Comparison of ENCODE assay signal across 1 cellular context in genomic region chr1:227234998-227235405, GRCh38.
TF ChIP-seq lines count a peak whose summit lies in the region.

No MANE protein-coding gene starts in this region.

TF ChIP-seq in K562, 482 proteins besides CTCF, POLR2A, EP300 and RAD21 (continued from another document and continues in another):
- TF ChIP-seq CREB3L1 (IDR thresholded peaks at IDR 0.05; ENCODE audit: borderline replicate concordance, low read depth) = peak; percentile 52; the same call in 1 of the 2 replicates
- no peak for TF ChIP-seq POLR2H (tag; IDR thresholded peaks at IDR 0.05; ENCODE audit: low read depth)
- TF ChIP-seq ARNT (IDR thresholded peaks at IDR 0.05) = peak in 1 of 2 experiments; percentile 85; a peak in 2 of 4 replicates
- no peak for TF ChIP-seq KAT7 (CRISPR knock-in tag; IDR thresholded peaks at IDR 0.05; ENCODE audit: borderline replicate concordance)
- no peak for TF ChIP-seq KDM4B (IDR thresholded peaks at IDR 0.05; ENCODE audit: borderline replicate concordance in 2 of 2, low read depth in 1 of 2)
- TF ChIP-seq ATF7 (IDR thresholded peaks at IDR 0.05) = peak; percentile 48; the same call in 1 of the 2 replicates
- peak; percentile 42 for TF ChIP-seq BRD9 (IDR thresholded peaks at IDR 0.05; ENCODE audit: low read depth, partially characterized antibody)
- no peak for TF ChIP-seq NONO (IDR thresholded peaks at IDR 0.05; ENCODE audit: low read depth in 2 of 2, low read length in 1 of 2)
- peak; percentile 56 for TF ChIP-seq TEAD4 (IDR thresholded peaks at IDR 0.05; ENCODE audit: low read length)
- TF ChIP-seq TEAD4 (CRISPR knock-in tag; IDR thresholded peaks at IDR 0.05; ENCODE audit: borderline replicate concordance) = no peak
- peak; percentile 67 for TF ChIP-seq SOX6 (IDR thresholded peaks at IDR 0.05)
- peak; percentile 16; the same call in 1 of the 2 replicates for TF ChIP-seq ZNF384 (IDR thresholded peaks at IDR 0.05; ENCODE audit: low read depth, low read length)
- TF ChIP-seq MTA3 (IDR thresholded peaks at IDR 0.05; ENCODE audit: borderline replicate concordance) = peak; percentile 57
- no peak for TF ChIP-seq SP1 (CRISPR knock-in tag; IDR thresholded peaks at IDR 0.05)
- TF ChIP-seq YY1 (IDR thresholded peaks at IDR 0.05; ENCODE audit: borderline replicate concordance in 1 of 3, control insufficient read depth in 1 of 3, extremely low read depth in 1 of 3, insufficient read depth in 3 of 3, insufficient read length in 1 of 3, insufficient replicate concordance in 2 of 3, low read depth in 1 of 3, low read length in 2 of 3) = peak in 1 of 3 experiments; percentile 27
- TF ChIP-seq RFX7 (CRISPR knock-in tag; IDR thresholded peaks at IDR 0.05) = no peak
- no peak for TF ChIP-seq THRAP3 (IDR thresholded peaks at IDR 0.05; ENCODE audit: borderline replicate concordance)
- TF ChIP-seq JUN (IDR thresholded peaks at IDR 0.05; ENCODE audit: borderline replicate concordance, low read depth, low read length) = no peak
- no peak for TF ChIP-seq JUN (CRISPR knock-in tag; IDR thresholded peaks at IDR 0.05; ENCODE audit: borderline replicate concordance)
- peak in 1 of 2 experiments; percentile 79; a peak in 2 of 4 replicates for TF ChIP-seq HDAC1 (IDR thresholded peaks at IDR 0.05)
- no peak for TF ChIP-seq HNRNPH1 (optimal IDR thresholded peaks at IDR 0.05; ENCODE audit: low read depth, low read length)
- TF ChIP-seq BCL6 (CRISPR knock-in tag; IDR thresholded peaks at IDR 0.05) = no peak
- peak; percentile 89; the same call in 1 of the 2 replicates for TF ChIP-seq CHAMP1 (IDR thresholded peaks at IDR 0.05)
- no peak for TF ChIP-seq FOXP1 (CRISPR knock-in tag; IDR thresholded peaks at IDR 0.05)
- 0 out of 2 replicates have a peak, but pooled peaks have one; percentile 51 for TF ChIP-seq ZNF644 (tag; IDR thresholded peaks at IDR 0.05; ENCODE audit: low read depth)
- TF ChIP-seq ZNF316 (IDR thresholded peaks at IDR 0.05) = 0 out of 2 replicates have a peak, but pooled peaks have one; percentile 26
- no peak for TF ChIP-seq XRCC3 (IDR thresholded peaks at IDR 0.05)
- TF ChIP-seq, protein P1, sequence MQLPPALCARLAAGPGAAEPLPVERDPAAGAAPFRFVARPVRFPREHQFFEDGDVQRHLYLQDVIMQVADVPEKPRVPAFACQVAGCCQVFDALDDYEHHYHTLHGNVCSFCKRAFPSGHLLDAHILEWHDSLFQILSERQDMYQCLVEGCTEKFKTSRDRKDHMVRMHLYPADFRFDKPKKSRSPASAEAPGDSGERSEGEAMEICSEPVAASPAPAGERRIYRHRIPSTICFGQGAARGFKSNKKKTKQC (CRISPR knock-in tag; IDR thresholded peaks at IDR 0.05) = no peak
- TF ChIP-seq BMI1 (IDR thresholded peaks at IDR 0.05; ENCODE audit: low read length) = no peak
- TF ChIP-seq EWSR1 (IDR thresholded peaks at IDR 0.05; ENCODE audit: borderline replicate concordance, low read depth, partially characterized antibody) = no peak
- TF ChIP-seq CREM (IDR thresholded peaks at IDR 0.05; ENCODE audit: low read depth) = 0 out of 2 replicates have a peak, but pooled peaks have one; percentile 11
- TF ChIP-seq, protein P2, sequence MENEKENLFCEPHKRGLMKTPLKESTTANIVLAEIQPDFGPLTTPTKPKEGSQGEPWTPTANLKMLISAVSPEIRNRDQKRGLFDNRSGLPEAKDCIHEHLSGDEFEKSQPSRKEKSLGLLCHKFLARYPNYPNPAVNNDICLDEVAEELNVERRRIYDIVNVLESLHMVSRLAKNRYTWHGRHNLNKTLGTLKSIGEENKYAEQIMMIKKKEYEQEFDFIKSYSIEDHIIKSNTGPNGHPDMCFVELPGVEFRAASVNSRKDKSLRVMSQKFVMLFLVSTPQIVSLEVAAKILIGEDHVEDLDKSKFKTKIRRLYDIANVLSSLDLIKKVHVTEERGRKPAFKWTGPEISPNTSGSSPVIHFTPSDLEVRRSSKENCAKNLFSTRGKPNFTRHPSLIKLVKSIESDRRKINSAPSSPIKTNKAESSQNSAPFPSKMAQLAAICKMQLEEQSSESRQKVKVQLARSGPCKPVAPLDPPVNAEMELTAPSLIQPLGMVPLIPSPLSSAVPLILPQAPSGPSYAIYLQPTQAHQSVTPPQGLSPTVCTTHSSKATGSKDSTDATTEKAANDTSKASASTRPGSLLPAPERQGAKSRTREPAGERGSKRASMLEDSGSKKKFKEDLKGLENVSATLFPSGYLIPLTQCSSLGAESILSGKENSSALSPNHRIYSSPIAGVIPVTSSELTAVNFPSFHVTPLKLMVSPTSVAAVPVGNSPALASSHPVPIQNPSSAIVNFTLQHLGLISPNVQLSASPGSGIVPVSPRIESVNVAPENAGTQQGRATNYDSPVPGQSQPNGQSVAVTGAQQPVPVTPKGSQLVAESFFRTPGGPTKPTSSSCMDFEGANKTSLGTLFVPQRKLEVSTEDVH (IDR thresholded peaks at IDR 0.05; ENCODE audit: low read depth, partially characterized antibody) = peak; percentile 37
- 0 out of 2 replicates have a peak, but pooled peaks have one; percentile 25 for TF ChIP-seq DMBX1 (CRISPR knock-in tag; IDR thresholded peaks at IDR 0.05; ENCODE audit: borderline replicate concordance)
- peak; percentile 40 to 70; a peak in 2 of 4 replicates for TF ChIP-seq FOXK2 (conservative IDR thresholded peaks at IDR 0.05 in 1 of 2, IDR thresholded peaks at IDR 0.05 in 1 of 2; ENCODE audit: low read depth in 2 of 2)
- no peak for TF ChIP-seq NR4A1 (CRISPR knock-in tag; IDR thresholded peaks at IDR 0.05)
- no peak for TF ChIP-seq NR4A1 (tag; IDR thresholded peaks at IDR 0.05)
- no peak for TF ChIP-seq PCBP1 (IDR thresholded peaks at IDR 0.05; ENCODE audit: low read depth, low read length, poor library complexity, severe bottlenecking)
- no peak for TF ChIP-seq ZNF24 (IDR thresholded peaks at IDR 0.05)
- TF ChIP-seq ZNF766 (CRISPR knock-in tag; conservative IDR thresholded peaks at IDR 0.05) = 0 out of 2 replicates have a peak, but pooled peaks have one; percentile 43
- TF ChIP-seq JUND (IDR thresholded peaks at IDR 0.05; ENCODE audit: borderline replicate concordance, low read depth, low read length) = peak; percentile 75
- TF ChIP-seq JUND (tag; IDR thresholded peaks at IDR 0.05; ENCODE audit: borderline replicate concordance, low read depth, low read length) = peak; percentile 61; the same call in 1 of the 3 replicates
- TF ChIP-seq TRIM28 (IDR thresholded peaks at IDR 0.05) = no peak
- peak in 1 of 2 experiments; percentile 37; a peak in 1 of 4 replicates for TF ChIP-seq TRIM24 (IDR thresholded peaks at IDR 0.05)
- TF ChIP-seq TOE1 (IDR thresholded peaks at IDR 0.05; ENCODE audit: borderline replicate concordance) = peak; percentile 57; the same call in 1 of the 2 replicates
- TF ChIP-seq TOE1 (CRISPR knock-in tag; IDR thresholded peaks at IDR 0.05; ENCODE audit: borderline replicate concordance, low read depth) = no peak
- peak; percentile 60; the same call in 1 of the 2 replicates for TF ChIP-seq SMARCA4 (IDR thresholded peaks at IDR 0.05)
- no peak for TF ChIP-seq NR3C1 (CRISPR knock-in tag; IDR thresholded peaks at IDR 0.05)
- no peak for TF ChIP-seq BRF1 (IDR thresholded peaks at IDR 0.05; ENCODE audit: borderline replicate concordance, extremely low read depth, insufficient read length)
- no peak for TF ChIP-seq FUS (optimal IDR thresholded peaks at IDR 0.05; ENCODE audit: low read depth, low read length)
- no peak for TF ChIP-seq SETDB1 (IDR thresholded peaks at IDR 0.05; ENCODE audit: low read length)
- TF ChIP-seq ZFP1 (CRISPR knock-in tag; IDR thresholded peaks at IDR 0.05) = no peak
- TF ChIP-seq, protein P3, sequence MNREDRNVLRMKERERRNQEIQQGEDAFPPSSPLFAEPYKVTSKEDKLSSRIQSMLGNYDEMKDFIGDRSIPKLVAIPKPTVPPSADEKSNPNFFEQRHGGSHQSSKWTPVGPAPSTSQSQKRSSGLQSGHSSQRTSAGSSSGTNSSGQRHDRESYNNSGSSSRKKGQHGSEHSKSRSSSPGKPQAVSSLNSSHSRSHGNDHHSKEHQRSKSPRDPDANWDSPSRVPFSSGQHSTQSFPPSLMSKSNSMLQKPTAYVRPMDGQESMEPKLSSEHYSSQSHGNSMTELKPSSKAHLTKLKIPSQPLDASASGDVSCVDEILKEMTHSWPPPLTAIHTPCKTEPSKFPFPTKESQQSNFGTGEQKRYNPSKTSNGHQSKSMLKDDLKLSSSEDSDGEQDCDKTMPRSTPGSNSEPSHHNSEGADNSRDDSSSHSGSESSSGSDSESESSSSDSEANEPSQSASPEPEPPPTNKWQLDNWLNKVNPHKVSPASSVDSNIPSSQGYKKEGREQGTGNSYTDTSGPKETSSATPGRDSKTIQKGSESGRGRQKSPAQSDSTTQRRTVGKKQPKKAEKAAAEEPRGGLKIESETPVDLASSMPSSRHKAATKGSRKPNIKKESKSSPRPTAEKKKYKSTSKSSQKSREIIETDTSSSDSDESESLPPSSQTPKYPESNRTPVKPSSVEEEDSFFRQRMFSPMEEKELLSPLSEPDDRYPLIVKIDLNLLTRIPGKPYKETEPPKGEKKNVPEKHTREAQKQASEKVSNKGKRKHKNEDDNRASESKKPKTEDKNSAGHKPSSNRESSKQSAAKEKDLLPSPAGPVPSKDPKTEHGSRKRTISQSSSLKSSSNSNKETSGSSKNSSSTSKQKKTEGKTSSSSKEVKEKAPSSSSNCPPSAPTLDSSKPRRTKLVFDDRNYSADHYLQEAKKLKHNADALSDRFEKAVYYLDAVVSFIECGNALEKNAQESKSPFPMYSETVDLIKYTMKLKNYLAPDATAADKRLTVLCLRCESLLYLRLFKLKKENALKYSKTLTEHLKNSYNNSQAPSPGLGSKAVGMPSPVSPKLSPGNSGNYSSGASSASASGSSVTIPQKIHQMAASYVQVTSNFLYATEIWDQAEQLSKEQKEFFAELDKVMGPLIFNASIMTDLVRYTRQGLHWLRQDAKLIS (CRISPR knock-in tag; IDR thresholded peaks at IDR 0.05) = no peak
- TF ChIP-seq ZBTB17 (CRISPR knock-in tag; IDR thresholded peaks at IDR 0.05) = no peak
- TF ChIP-seq MCM5 (IDR thresholded peaks at IDR 0.05; ENCODE audit: low read depth) = no peak
- TF ChIP-seq, protein P4, sequence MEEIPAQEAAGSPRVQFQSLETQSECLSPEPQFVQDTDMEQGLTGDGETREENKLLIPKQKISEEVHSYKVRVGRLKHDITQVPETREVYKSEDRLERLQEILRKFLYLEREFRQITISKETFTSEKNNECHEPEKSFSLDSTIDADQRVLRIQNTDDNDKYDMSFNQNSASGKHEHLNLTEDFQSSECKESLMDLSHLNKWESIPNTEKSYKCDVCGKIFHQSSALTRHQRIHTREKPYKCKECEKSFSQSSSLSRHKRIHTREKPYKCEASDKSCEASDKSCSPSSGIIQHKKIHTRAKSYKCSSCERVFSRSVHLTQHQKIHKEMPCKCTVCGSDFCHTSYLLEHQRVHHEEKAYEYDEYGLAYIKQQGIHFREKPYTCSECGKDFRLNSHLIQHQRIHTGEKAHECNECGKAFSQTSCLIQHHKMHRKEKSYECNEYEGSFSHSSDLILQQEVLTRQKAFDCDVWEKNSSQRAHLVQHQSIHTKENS (CRISPR knock-in tag; IDR thresholded peaks at IDR 0.05) = no peak
- TF ChIP-seq EP400 (IDR thresholded peaks at IDR 0.05) = peak; percentile 45; the same call in 1 of the 2 replicates
- TF ChIP-seq HMG20A (CRISPR knock-in tag; conservative IDR thresholded peaks at IDR 0.05) = no peak
- TF ChIP-seq, protein P5, sequence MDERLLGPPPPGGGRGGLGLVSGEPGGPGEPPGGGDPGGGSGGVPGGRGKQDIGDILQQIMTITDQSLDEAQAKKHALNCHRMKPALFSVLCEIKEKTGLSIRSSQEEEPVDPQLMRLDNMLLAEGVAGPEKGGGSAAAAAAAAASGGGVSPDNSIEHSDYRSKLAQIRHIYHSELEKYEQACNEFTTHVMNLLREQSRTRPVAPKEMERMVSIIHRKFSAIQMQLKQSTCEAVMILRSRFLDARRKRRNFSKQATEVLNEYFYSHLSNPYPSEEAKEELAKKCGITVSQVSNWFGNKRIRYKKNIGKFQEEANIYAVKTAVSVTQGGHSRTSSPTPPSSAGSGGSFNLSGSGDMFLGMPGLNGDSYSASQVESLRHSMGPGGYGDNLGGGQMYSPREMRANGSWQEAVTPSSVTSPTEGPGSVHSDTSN (CRISPR knock-in tag; IDR thresholded peaks at IDR 0.05; ENCODE audit: low read depth) = no peak
- TF ChIP-seq, protein P5 (tag; conservative IDR thresholded peaks at IDR 0.05; ENCODE audit: low read depth) = peak; percentile 64
- TF ChIP-seq STAT5A (IDR thresholded peaks at IDR 0.05; ENCODE audit: borderline replicate concordance, low read length) = peak; percentile 82
